ENCODE assay signal across 8 cellular contexts in genomic region chr12:124744659-124745467, GRCh38.
A peak's percentile ranks its signal among the peaks of the same experiment; 100 is the strongest.
DNase-seq lines count a peak whose midpoint lies in the region; ATAC-seq, FAIRE-seq and TF ChIP-seq lines count a peak whose summit lies in the region.

No MANE protein-coding gene starts in this region.

- H4K20me1 ChIP-seq in IMR-90 (ENCODE audit: insufficient read depth, low read length) (no peaks in the 10 kb centered on the region; the same call in 1 of the 2 replicates), GM12878 (ENCODE audit: control insufficient read depth, insufficient read depth) (no peaks in the 10 kb centered on the region)

- H3K79me2 ChIP-seq in GM12878 (ENCODE audit: control insufficient read depth, insufficient read depth, low read length): no peaks in the 10 kb centered on the region

- no peak for TF ChIP-seq POLR2A in IMR-90 (IDR thresholded peaks at IDR 0.05; ENCODE audit: low read depth, low read length)
- no peak for TF ChIP-seq POLR2A in GM12878 (IDR thresholded peaks at IDR 0.05; ENCODE audit: low read depth, low read length)

- H2BK15ac ChIP-seq in IMR-90 (ENCODE audit: low read depth, low read length): peak overlapping the region; percentile 92; the same call in 2 of the 3 replicates

- H3K27me3 ChIP-seq in IMR-90 (ENCODE audit: control insufficient read depth, insufficient read depth, low read length) (no peaks in the 10 kb centered on the region), GM12878 (replicated peaks in 1 of 2; ENCODE audit: control insufficient read depth in 2 of 2, insufficient read depth in 2 of 2, low read length in 1 of 2) (no peaks in the 10 kb centered on the region; a peak in 1 of 4 replicates), pancreas (no peaks in the 10 kb centered on the region)

- DNase-seq in GM12864 (ENCODE audit: low read depth): peak; percentile 61
- DNase-seq in IMR-90: no peak
- peak; percentile 48 for DNase-seq in GM12878 (ENCODE audit: low read depth, low spot score)
- DNase-seq in pancreas: no peak
- no peak for DNase-seq in RCC 7860 (ENCODE audit: low spot score)
- DNase-seq in activated CD8-positive, alpha-beta memory T cell treated with anti-CD3 and anti-CD28 coated beads, Interleukin-2, amount 10 ng/mL, durations not matched to agents 7 days and 5 days: no peak
- DNase-seq in NCI-H345 (lab: John Stamatoyannopoulos, UW): no peak

- H3K4me2 ChIP-seq in IMR-90 (ENCODE audit: low read depth, low read length): no peak overlapping the region
- no peak overlapping the region for H3K4me2 ChIP-seq in GM12878 (ENCODE audit: control insufficient read depth, insufficient read depth)

- H3K36me3 Mint-ChIP-seq in activated CD8-positive, alpha-beta memory T cell treated with anti-CD3 and anti-CD28 coated beads, Interleukin-2, amount 10 ng/mL, durations not matched to agents 7 days and 5 days: no peaks in the 10 kb centered on the region

- in situ Hi-C loops in IMR-90 (cut with MboI; ENCODE audit: low sequenced_read_pairs): no loop called here
- in situ Hi-C loops in GM12878 (cut with MboI): loop anchor here (10.0 kb wide), 1 partner anchor 60 kb away; no protein-coding TSS in a partner anchor

- dilution Hi-C loops in IMR-90 (cut with HindIII; ENCODE audit: low sequenced_read_pairs, unreplicated experiment): no loop called here

- intact Hi-C loops in IMR-90 (cut with micrococcal nuclease) (loop anchor here (5.0 kb wide), 2 partner anchors 178 to 228 kb away; partner anchors contain the start of gene NCOR2), GM12878 (cut with micrococcal nuclease; ENCODE audit: unreplicated experiment) (loop anchor here (5.0 kb wide), 1 partner anchor 293 kb away; no protein-coding TSS in a partner anchor), pancreas (cut with DNase I) (no loop called here)

- no peak overlapping the region for H3K18ac ChIP-seq in IMR-90 (ENCODE audit: low read depth, low read length)

- TF ChIP-seq CTCF in GM12864 (IDR thresholded peaks at IDR 0.05; ENCODE audit: low read depth, low read length, missing control alignments): no peak
- no peak for TF ChIP-seq CTCF in IMR-90 (conservative IDR thresholded peaks at IDR 0.05; ENCODE audit: low read depth, low read length)
- TF ChIP-seq CTCF in GM12878 (IDR thresholded peaks at IDR 0.05 in 2 of 3, conservative IDR thresholded peaks at IDR 0.05 in 1 of 3; ENCODE audit: control insufficient read depth in 2 of 3, extremely low read depth in 1 of 3, insufficient read depth in 1 of 3, low read depth in 3 of 3, low read length in 3 of 3): no peak
- TF ChIP-seq CTCF in pancreas (IDR thresholded peaks at IDR 0.05): no peak

- 97% methylated on average over 6 of the region's 15 CpGs; no CpG with 5 or more reads in 1 of the 2 experiments for WGBS in IMR-90 (ENCODE audit: extremely low coverage in 2 of 2, insufficient read length in 1 of 2), 2 experiments
- 45% methylated on average over 15 of the region's 15 CpGs for WGBS in GM12878 (ENCODE audit: insufficient coverage, insufficient replicate concordance, low lambda C conversion rate, missing lambda C conversion rate)
- 87 to 90% methylated on average over 15 of the region's 15 CpGs for WGBS in pancreas, 2 donors

- no peaks in the 10 kb centered on the region for H3K79me1 ChIP-seq in IMR-90 (ENCODE audit: low read depth in 1 of 2, low read length in 2 of 2)

- CTCF ChIA-PET in IMR-90 (lab: Yijun Ruan, JAX): no interaction called here
- CTCF ChIA-PET in GM12878 (lab: Yijun Ruan, JAX): interaction anchor here (0.7 kb wide), 1 partner anchor 27 kb away, joined by 3 read pairs; no protein-coding TSS in a partner anchor
- CTCF ChIA-PET in activated CD8-positive, alpha-beta memory T cell treated with anti-CD3 and anti-CD28 coated beads, Interleukin-2, amount 10 ng/mL, durations not matched to agents 7 days and 5 days (lab: Charles Lee): no interaction called here

- peak overlapping the region; percentile 91 for H3K4ac ChIP-seq in IMR-90 (ENCODE audit: low read depth, low read length)

- H3K4me1 ChIP-seq in IMR-90 (ENCODE audit: control insufficient read depth, insufficient read depth, low read length) (peaks cover 21% of the 10 kb centered on the region), GM12878 (ENCODE audit: control insufficient read depth, insufficient read depth, low read length) (peaks cover 6% of the 10 kb centered on the region), pancreas (peaks cover 9 to 18% (median 12%) of the 10 kb centered on the region in 3 donors)

- RAD21 ChIA-PET in GM12878 (lab: Charles Lee; ENCODE audit: unreplicated experiment): no interaction called here

- H3K27me3 Mint-ChIP-seq in activated CD8-positive, alpha-beta memory T cell treated with anti-CD3 and anti-CD28 coated beads, Interleukin-2, amount 10 ng/mL, durations not matched to agents 7 days and 5 days: peaks cover 56% of the 10 kb centered on the region

- no peak overlapping the region for H3K9ac ChIP-seq in IMR-90 (ENCODE audit: low read depth, low read length)
- H3K9ac ChIP-seq in GM12878 (ENCODE audit: control insufficient read depth, insufficient read depth, low read length): no peak overlapping the region

- no peak overlapping the region for H3K4me3 ChIP-seq in GM12864 (ENCODE audit: low read depth, low read length)
- no peak overlapping the region for H3K4me3 ChIP-seq in IMR-90 (ENCODE audit: insufficient read depth, low read depth, low read length)
- no peak overlapping the region for H3K4me3 ChIP-seq in GM12878
- H3K4me3 ChIP-seq in pancreas: no peak overlapping the region

- FAIRE-seq in GM12878 (lab: Jason Lieb, UNC): peak; percentile 77
- FAIRE-seq in pancreas (lab: Jason Lieb, UNC): no peak
- no peak for FAIRE-seq in RCC 7860 (lab: Jason Lieb, UNC)

- H3K27ac Mint-ChIP-seq in activated CD8-positive, alpha-beta memory T cell treated with anti-CD3 and anti-CD28 coated beads, Interleukin-2, amount 10 ng/mL, durations not matched to agents 7 days and 5 days: no peak overlapping the region

- peak overlapping the region in 1 of 2 experiments; percentile 85; a peak in 2 of 4 replicates for H4K8ac ChIP-seq in IMR-90 (ENCODE audit: low read depth in 2 of 2, low read length in 2 of 2)

- SMC1A ChIA-PET in GM12878 (lab: Charles Lee; ENCODE audit: uncharacterized antibody, unreplicated experiment): interaction anchor here (1.0 kb wide), 1 partner anchor 23 kb away, joined by 3 read pairs; no protein-coding TSS in a partner anchor

- TF ChIP-seq EP300 in GM12878 (IDR thresholded peaks at IDR 0.05; ENCODE audit: borderline replicate concordance in 1 of 2, control insufficient read depth in 1 of 2, low read depth in 2 of 2, low read length in 2 of 2): no peak

- POLR2A ChIA-PET in IMR-90 (lab: Charles Lee; ENCODE audit: unreplicated experiment): no interaction called here
- POLR2A ChIA-PET in GM12878 (lab: Charles Lee): no interaction called here

- no peak overlapping the region for H4K5ac ChIP-seq in IMR-90 (ENCODE audit: low read depth, low read length)

- TF ChIP-seq RAD21 in IMR-90 (IDR thresholded peaks at IDR 0.05; ENCODE audit: low read length) (no peak), GM12878 (IDR thresholded peaks at IDR 0.05; ENCODE audit: insufficient read depth, low read depth, low read length) (no peak)

- H3K36me3 ChIP-seq in IMR-90 (ENCODE audit: control insufficient read depth, insufficient read depth, low read length): no peaks in the 10 kb centered on the region
- H3K36me3 ChIP-seq in GM12878 (ENCODE audit: control insufficient read depth in 2 of 2, insufficient read depth in 2 of 2, low read length in 1 of 2): no peaks in the 10 kb centered on the region
- no peaks in the 10 kb centered on the region for H3K36me3 ChIP-seq in pancreas

- peak overlapping the region; percentile 91; the same call in 1 of the 2 replicates for H4K91ac ChIP-seq in IMR-90 (ENCODE audit: insufficient read depth, low read depth, low read length)

- H2AK5ac ChIP-seq in IMR-90 (ENCODE audit: low read depth, low read length): peak overlapping the region; percentile 96; the same call in 1 of the 2 replicates

- no peak overlapping the region for H2AK9ac ChIP-seq in IMR-90 (replicated peaks; ENCODE audit: low read depth, low read length, poor library complexity)

- ATAC-seq in IMR-90 (ENCODE audit: low read depth) (no peak), GM12878 (peak; percentile 92), pancreas (no peak), GM18861 (IDR thresholded peaks at IDR 0.05; ENCODE audit: unreplicated experiment) (no peak)
- ATAC-seq in activated CD8-positive, alpha-beta memory T cell treated with anti-CD3 and anti-CD28 coated beads, Interleukin-2, amount 10 ng/mL, durations not matched to agents 7 days and 5 days: no peak

- H3K56ac ChIP-seq in IMR-90 (ENCODE audit: extremely low read depth, insufficient read depth, low read length): no peak overlapping the region

- no peak overlapping the region for H3K4me3 Mint-ChIP-seq in activated CD8-positive, alpha-beta memory T cell treated with anti-CD3 and anti-CD28 coated beads, Interleukin-2, amount 10 ng/mL, durations not matched to agents 7 days and 5 days

- peak overlapping the region; percentile 88 for H2BK20ac ChIP-seq in IMR-90 (ENCODE audit: low read depth, low read length)

- H2AFZ ChIP-seq in IMR-90 (replicated peaks; ENCODE audit: low read length, poor library complexity) (peak overlapping the region; percentile 9), GM12878 (ENCODE audit: control insufficient read depth, low read depth, low read length) (peak overlapping the region; percentile 13)

- no peak overlapping the region for H2BK5ac ChIP-seq in IMR-90 (ENCODE audit: low read depth, low read length, poor library complexity, severe bottlenecking)

- H3K9me1 ChIP-seq in IMR-90 (ENCODE audit: insufficient read depth, low read length): peaks cover 9% of the 10 kb centered on the region

- no peak overlapping the region; the same call in 1 of the 2 replicates for H3K23ac ChIP-seq in IMR-90 (ENCODE audit: low read depth, low read length)

- H3K9me3 ChIP-seq in IMR-90 (ENCODE audit: control insufficient read depth, insufficient read depth, low read length) (peaks cover 3% of the 10 kb centered on the region), GM12878 (replicated peaks; ENCODE audit: control insufficient read depth, insufficient read depth, low read length) (no peaks in the 10 kb centered on the region), pancreas (no peaks in the 10 kb centered on the region)

- no peaks in the 10 kb centered on the region for H3K9me3 Mint-ChIP-seq in activated CD8-positive, alpha-beta memory T cell treated with anti-CD3 and anti-CD28 coated beads, Interleukin-2, amount 10 ng/mL, durations not matched to agents 7 days and 5 days (ENCODE audit: low read depth)

- no peak overlapping the region for H3K14ac ChIP-seq in IMR-90 (replicated peaks; ENCODE audit: low read depth, low read length)

- peak overlapping the region; percentile 96 for H2BK120ac ChIP-seq in IMR-90 (ENCODE audit: low read depth, low read length)

- H3K4me1 Mint-ChIP-seq in activated CD8-positive, alpha-beta memory T cell treated with anti-CD3 and anti-CD28 coated beads, Interleukin-2, amount 10 ng/mL, durations not matched to agents 7 days and 5 days: peaks cover 3% of the 10 kb centered on the region

- BruUV-seq in IMR-90 (replicated peaks; lab: Mats Ljungman, UMichigan) (no TSS peak), GM12878 (replicated peaks; lab: Mats Ljungman, UMichigan) (no TSS peak)

- H3K27ac ChIP-seq in IMR-90 (ENCODE audit: insufficient read depth, low read length) (no peak overlapping the region), GM12878 (ENCODE audit: control insufficient read depth, insufficient read depth) (no peak overlapping the region), pancreas (peak overlapping the region; percentile 42 to 81 (median 70))

Comparison
In these comparisons a context has a peak if more than half of its experiments do, and no peak if none do; other contexts are left out.
1. DNase-seq: peak in GM12864 (single experiment) and GM12878 (single experiment); none in IMR-90 (single experiment), pancreas (0 of 6), RCC 7860 (single experiment), activated CD8-positive, alpha-beta memory T cell treated with anti-CD3 and anti-CD28 coated beads, Interleukin-2, amount 10 ng/mL, durations not matched to agents 7 days and 5 days (single experiment) and NCI-H345 (single experiment).
2. H3K27ac ChIP-seq: peak in pancreas (4 of 4); none in IMR-90 (single experiment) and GM12878 (single experiment).
3. intact Hi-C loops: an anchor here in IMR-90 (5.0 kb wide) and GM12878 (5.0 kb wide); none called in pancreas.